39 cellular contexts compared by ENCODE assay signal in genomic region chr13:113661506-113661905, GRCh38. TPM values are rescaled to one million over a fixed set of nuclear protein-coding genes. Genes with fewer than 3 reads are reported as not detected.
"Had no signal": no experiment of that assay in that cellular context is flagged by ENCODE, and none has a peak within 500 bp of the region (broad histone marks: within the 10 kb centered on the region; RNA-seq: fewer than 3 reads in every experiment).

No MANE protein-coding gene starts in this region.

- H3K4me3 Mint-ChIP-seq: activated CD4-positive, alpha-beta memory T cell treated with anti-CD3 and anti-CD28 coated beads for 36 hours; activated CD4-positive, alpha-beta T cell treated with anti-CD3 and anti-CD28 coated beads, Interleukin-2, amount 10 ng/mL, durations not matched to agents 24 days and 14 days; activated CD8-positive, alpha-beta T cell treated with anti-CD3 and anti-CD28 coated beads for 36 hours; activated naive CD4-positive, alpha-beta T cell treated with anti-CD3 and anti-CD28 coated beads for 36 hours; activated naive CD8-positive, alpha-beta T cell treated with anti-CD3 and anti-CD28 coated beads for 36 hours; activated T-cell treated with anti-CD3 and anti-CD28 coated beads, Interleukin-2, amount 50 U/mL, for 4 hours; activated T-cell treated with anti-CD3 and anti-CD28 coated beads, Interleukin-2, amount 50 U/mL, for 72 hours; activated T-helper 1 cell treated with anti-CD3 and anti-CD28 coated beads, Interleukin-12 subunit alpha, Interleukin-12 subunit beta, Interleukin-2, Interleukin-4 antibody, amounts not matched to agents 30 ng/mL and 10 ng/mL and 1 ng/mL, durations not matched to agents 14 hours and 24 hours and 36 hours; activated T-helper 17 cell treated with anti-CD3 and anti-CD28 coated beads, Interleukin-2, amount 50 U/mL, for 72 hours; T-helper 1 cell treated with Interleukin-12 subunit alpha and Interleukin-12 subunit beta and Interleukin-4 antibody, amounts not matched to agents 30 μg/mL and 1 μg/mL, for 36 hours; T-helper 2 cell treated with Interferon-gamma antibody and Interleukin-4, amounts not matched to agents 5 μg/mL and 100 μg/mL, for 36 hours had no signal

- H3K27ac ChIP-seq: adrenal gland, body of pancreas, brain microvascular endothelial cell, breast epithelium, VCaP had no signal

- H3K36me3 ChIP-seq: adrenal gland, brain microvascular endothelial cell, breast epithelium had no signal

- DNase-seq: activated CD4-positive, alpha-beta memory T cell treated with anti-CD3 and anti-CD28 coated beads for 36 hours; activated CD4-positive, alpha-beta T cell treated with anti-CD3 and anti-CD28 coated beads for 4 hours; activated CD4-positive, alpha-beta T cell treated with anti-CD3 and anti-CD28 coated beads, Interleukin-2, amount 10 ng/mL, durations not matched to agents 24 days and 14 days; activated CD4-positive, alpha-beta T cell treated with anti-CD3 and anti-CD28 coated beads, Interleukin-2, amount 50 U/mL, for 1 hour; activated CD4-positive, alpha-beta T cell treated with anti-CD3 and anti-CD28 coated beads, Interleukin-2, amount 50 U/mL, for 4 hours; activated CD4-positive, CD25-positive, alpha-beta regulatory T cell treated with anti-CD3 and anti-CD28 coated beads, Interleukin-2, amount 50 U/mL, for 72 hours; activated CD8-positive, alpha-beta memory T cell treated with anti-CD3 and anti-CD28 coated beads, Interleukin-2, amount 50 U/mL, for 4 hours; activated CD8-positive, alpha-beta T cell treated with anti-CD3 and anti-CD28 coated beads for 36 hours; activated effector memory CD4-positive, alpha-beta T cell treated with anti-CD3 and anti-CD28 coated beads, Interleukin-2, amount 50 U/mL, for 16 hours; activated gamma-delta T cell treated with Interleukin-2 at 50 U/mL for 16 hours; activated naive CD4-positive, alpha-beta T cell; activated naive CD4-positive, alpha-beta T cell treated with anti-CD3 and anti-CD28 coated beads for 36 hours; activated naive CD4-positive, alpha-beta T cell treated with anti-CD3 and anti-CD28 coated beads, Interleukin-2, amount 50 U/mL, for 16 hours; activated naive CD8-positive, alpha-beta T cell treated with anti-CD3 and anti-CD28 coated beads for 36 hours; activated T-cell treated with anti-CD3 and anti-CD28 coated beads for 4 hours; activated T-cell treated with anti-CD3 and anti-CD28 coated beads, Interleukin-2, amount 50 U/mL, for 1 hour; activated T-cell treated with anti-CD3 and anti-CD28 coated beads, Interleukin-2, amount 50 U/mL, for 4 hours; activated T-cell treated with anti-CD3 and anti-CD28 coated beads, Interleukin-2, amount 50 U/mL, for 72 hours; adrenal gland; amniotic stem cell; aorta; body of pancreas; brain microvascular endothelial cell; central memory CD4-positive, alpha-beta T cell; T-helper 2 cell; T-helper 9 cell had no signal

- H3K4me1 ChIP-seq: adrenal gland, breast epithelium had no signal

- ATAC-seq: activated CD8-positive, alpha-beta T cell treated with anti-CD3 and anti-CD28 coated beads for 36 hours; activated naive CD4-positive, alpha-beta T cell treated with anti-CD3 and anti-CD28 coated beads, Interleukin-2, amount 50 U/mL, for 72 hours; activated T-cell treated with anti-CD3 and anti-CD28 coated beads, Interleukin-2, amount 50 U/mL, for 4 hours; activated T-cell treated with anti-CD3 and anti-CD28 coated beads, Interleukin-2, amount 50 U/mL, for 72 hours; activated T-helper 17 cell treated with anti-CD3 and anti-CD28 coated beads, Interleukin-2, amount 50 U/mL, for 72 hours; body of pancreas had no signal

- H3K9me3 ChIP-seq: body of pancreas had no signal

- H3K36me3 Mint-ChIP-seq: activated CD4-positive, alpha-beta memory T cell treated with anti-CD3 and anti-CD28 coated beads for 36 hours; activated naive CD8-positive, alpha-beta T cell treated with anti-CD3 and anti-CD28 coated beads for 36 hours had no signal

- H3K4me3 ChIP-seq: adrenal gland, body of pancreas, breast epithelium had no signal

- FAIRE-seq: colon, TTC549 had no signal

- H3K27me3 ChIP-seq: adrenal gland, body of pancreas, brain microvascular endothelial cell, breast epithelium had no signal

- H3K27me3 Mint-ChIP-seq: activated CD8-positive, alpha-beta T cell treated with anti-CD3 and anti-CD28 coated beads for 36 hours; activated naive CD8-positive, alpha-beta T cell treated with anti-CD3 and anti-CD28 coated beads for 36 hours; activated T-helper 17 cell treated with anti-CD3 and anti-CD28 coated beads, Interleukin-2, amount 50 U/mL, for 72 hours had no signal

- H3K4me1 Mint-ChIP-seq: activated CD4-positive, alpha-beta T cell treated with anti-CD3 and anti-CD28 coated beads, Interleukin-2, amount 10 ng/mL, durations not matched to agents 24 days and 14 days; activated naive CD8-positive, alpha-beta T cell treated with anti-CD3 and anti-CD28 coated beads for 36 hours; activated T-helper 17 cell treated with anti-CD3 and anti-CD28 coated beads, Interleukin-2, amount 50 U/mL, for 72 hours had no signal

- H3K27ac Mint-ChIP-seq: activated CD4-positive, alpha-beta memory T cell treated with anti-CD3 and anti-CD28 coated beads for 36 hours; activated CD4-positive, alpha-beta T cell treated with anti-CD3 and anti-CD28 coated beads, Interleukin-2, amount 10 ng/mL, durations not matched to agents 24 days and 14 days; activated CD8-positive, alpha-beta T cell treated with anti-CD3 and anti-CD28 coated beads for 36 hours; activated naive CD4-positive, alpha-beta T cell treated with anti-CD3 and anti-CD28 coated beads for 36 hours; activated naive CD4-positive, alpha-beta T cell treated with anti-CD3 and anti-CD28 coated beads, Interleukin-2, amount 50 U/mL, for 72 hours; activated naive CD8-positive, alpha-beta T cell treated with anti-CD3 and anti-CD28 coated beads for 36 hours; activated T-cell treated with anti-CD3 and anti-CD28 coated beads, Interleukin-2, amount 50 U/mL, for 72 hours; activated T-helper 1 cell treated with anti-CD3 and anti-CD28 coated beads, Interleukin-12 subunit alpha, Interleukin-12 subunit beta, Interleukin-2, Interleukin-4 antibody, amounts not matched to agents 30 ng/mL and 10 ng/mL and 1 ng/mL, durations not matched to agents 14 hours and 24 hours and 36 hours; activated T-helper 17 cell treated with anti-CD3 and anti-CD28 coated beads, Interleukin-2, amount 50 U/mL, for 72 hours; T-helper 1 cell treated with Interleukin-12 subunit alpha and Interleukin-12 subunit beta and Interleukin-4 antibody, amounts not matched to agents 30 μg/mL and 1 μg/mL, for 36 hours; T-helper 2 cell treated with Interferon-gamma antibody and Interleukin-4, amounts not matched to agents 5 μg/mL and 100 μg/mL, for 36 hours had no signal

RNA-seq across cellular contexts. Expression of gene ATP4B, which starts 3.5 kb away (rescaled TPM):
- total RNA-seq: activated CD4-positive, alpha-beta memory T cell treated with anti-CD3 and anti-CD28 coated beads for 36 hours; activated CD4-positive, alpha-beta T cell treated with anti-CD3 and anti-CD28 coated beads, Interleukin-2, amount 10 ng/mL, durations not matched to agents 24 days and 14 days; activated CD8-positive, alpha-beta memory T cell treated with anti-CD3 and anti-CD28 coated beads for 36 hours; activated CD8-positive, alpha-beta T cell treated with anti-CD3 and anti-CD28 coated beads for 36 hours; activated naive CD4-positive, alpha-beta T cell treated with anti-CD3 and anti-CD28 coated beads for 36 hours; activated naive CD4-positive, alpha-beta T cell treated with anti-CD3 and anti-CD28 coated beads, Interleukin-2, amount 50 U/mL, for 72 hours; activated naive CD8-positive, alpha-beta T cell treated with anti-CD3 and anti-CD28 coated beads for 36 hours; activated T-cell treated with anti-CD3 and anti-CD28 coated beads, Interleukin-2, amount 50 U/mL, for 4 hours; activated T-cell treated with anti-CD3 and anti-CD28 coated beads, Interleukin-2, amount 50 U/mL, for 72 hours; activated T-helper 1 cell treated with anti-CD3 and anti-CD28 coated beads, Interleukin-12 subunit alpha, Interleukin-12 subunit beta, Interleukin-2, Interleukin-4 antibody, amounts not matched to agents 30 ng/mL and 10 ng/mL and 1 ng/mL, durations not matched to agents 14 hours and 24 hours and 36 hours; activated T-helper 17 cell treated with anti-CD3 and anti-CD28 coated beads, Interleukin-2, amount 50 U/mL, for 72 hours; adrenal gland; aorta; astrocyte; body of pancreas; breast epithelium; cardiac septum; cerebellum had no signal
- polyA plus RNA-seq: adrenal gland, aorta had no signal

RNA-seq across cellular contexts. Expression of gene GRK1, which starts 5.5 kb away (rescaled TPM):
- total RNA-seq: activated CD4-positive, alpha-beta memory T cell treated with anti-CD3 and anti-CD28 coated beads for 36 hours; activated naive CD8-positive, alpha-beta T cell treated with anti-CD3 and anti-CD28 coated beads for 36 hours; activated T-helper 1 cell treated with anti-CD3 and anti-CD28 coated beads, Interleukin-12 subunit alpha, Interleukin-12 subunit beta, Interleukin-2, Interleukin-4 antibody, amounts not matched to agents 30 ng/mL and 10 ng/mL and 1 ng/mL, durations not matched to agents 14 hours and 24 hours and 36 hours; astrocyte; body of pancreas; breast epithelium had no signal
- polyA plus RNA-seq: aorta had no signal
